27 cellular contexts compared by ENCODE assay signal in the genomic region with DNA sequence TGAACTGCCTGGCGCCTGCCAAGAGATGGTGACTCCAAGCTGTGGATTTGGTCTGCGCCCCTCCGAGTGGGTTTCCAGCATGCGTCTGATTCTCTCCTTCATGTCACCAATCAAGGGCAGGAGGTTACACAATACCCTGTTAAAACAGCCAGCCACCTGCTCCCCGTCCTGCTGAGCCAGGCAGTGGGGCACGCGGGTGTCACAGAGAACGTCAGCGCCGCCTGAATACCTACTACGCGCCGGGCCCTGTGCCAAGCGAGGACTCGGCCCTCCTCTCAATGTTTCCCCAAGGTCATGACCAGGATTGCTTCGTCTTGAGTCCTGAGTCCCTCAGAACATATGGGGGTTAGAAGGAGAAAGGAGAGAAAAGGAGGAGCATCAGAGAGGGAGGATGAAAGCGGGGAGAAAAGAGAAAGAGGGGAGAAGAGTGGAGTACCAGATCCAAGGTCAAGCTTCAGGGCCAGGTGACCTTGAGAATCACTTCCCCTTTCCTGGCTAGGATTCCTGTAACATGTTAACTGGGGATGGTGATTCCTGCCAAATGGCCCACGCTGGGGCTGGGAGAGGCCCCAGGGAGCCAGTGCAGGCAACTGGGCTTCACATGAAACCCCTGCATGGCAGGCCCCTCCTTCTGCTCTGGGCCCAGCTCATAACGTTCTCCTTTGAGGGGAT.
"Had no signal": no experiment of that assay in that cellular context is flagged by ENCODE, and none has a peak within 500 bp of the region (broad histone marks: within the 10 kb centered on the region; RNA-seq: fewer than 3 reads in every experiment).

No MANE protein-coding gene starts in this region.

- H3K9me3 ChIP-seq: esophagus squamous epithelium, lower lobe of right lung, right lobe of liver, thyroid gland, upper lobe of right lung had no signal

- H3K36me3 ChIP-seq: esophagus squamous epithelium, lower lobe of right lung, right lobe of liver, thyroid gland, upper lobe of right lung had no signal

- H3K4me3 ChIP-seq: esophagus squamous epithelium, lower lobe of right lung, right lobe of liver, thyroid gland, upper lobe of right lung had no signal

- H3K4me1 ChIP-seq: esophagus squamous epithelium, lower lobe of right lung, right lobe of liver, thyroid gland, upper lobe of right lung had no signal

- H3K4me3 Mint-ChIP-seq: activated CD8-positive, alpha-beta T cell treated with anti-CD3 and anti-CD28 coated beads for 36 hours; activated naive CD4-positive, alpha-beta T cell treated with anti-CD3 and anti-CD28 coated beads, Interleukin-2, amount 50 U/mL, for 24 hours; activated naive CD8-positive, alpha-beta T cell treated with anti-CD3 and anti-CD28 coated beads, Interleukin-2, amount 50 U/mL, for 24 hours; activated T-cell treated with anti-CD3 and anti-CD28 coated beads, Interleukin-2, amount 50 U/mL, for 4 hours; activated T-helper 17 cell treated with anti-CD3 and anti-CD28 coated beads, Interleukin-2, amount 50 U/mL, for 72 hours; dendritic cell treated with granulocyte-macrophage colony-stimulating factor and Interleukin-4, amounts not matched to agents 40 ng/mL and 50 ng/mL, for 4 days; natural killer cell treated with Interleukin-12 subunit alpha and Interleukin-12 subunit beta and Interleukin-15 and Interleukin-18, amount 100 ng/mL, for 72 hours; stimulated activated naive CD8-positive, alpha-beta T cell treated with anti-CD3 and anti-CD28 coated beads, Interleukin-15, Interleukin-2, amounts not matched to agents 100 ng/mL and 50 ng/mL, for 24 hours; WTC11 had no signal

- H3K27ac ChIP-seq: epithelial cell of prostate, esophagus squamous epithelium, lower lobe of right lung, right lobe of liver, thyroid gland, upper lobe of right lung had no signal

- DNase-seq: activated CD4-positive, alpha-beta T cell treated with anti-CD3 and anti-CD28 coated beads for 1 hour; activated CD4-positive, alpha-beta T cell treated with anti-CD3 and anti-CD28 coated beads, Interleukin-2, amount 50 U/mL, for 1 hour; activated CD8-positive, alpha-beta T cell treated with anti-CD3 and anti-CD28 coated beads for 36 hours; activated naive CD8-positive, alpha-beta T cell treated with anti-CD3 and anti-CD28 coated beads, Interleukin-2, amount 50 U/mL, for 24 hours; activated T-cell treated with anti-CD3 and anti-CD28 coated beads, Interleukin-2, amount 50 U/mL, for 4 hours; amygdala; central memory CD4-positive, alpha-beta T cell; effector CD4-positive, alpha-beta T cell; esophagus squamous epithelium; foreskin melanocyte; kidney glomerular epithelial cell; lower lobe of right lung; mesenchymal stem cell; right lobe of liver; stimulated activated CD4-positive, alpha-beta T cell treated with anti-CD3 and anti-CD28 coated beads, Interleukin-2, amount 100 ng/mL, for 48 hours; substantia nigra; T-helper 2 cell; thyroid gland; upper lobe of right lung had no signal

- H3K4me1 Mint-ChIP-seq: activated naive CD4-positive, alpha-beta T cell treated with anti-CD3 and anti-CD28 coated beads, Interleukin-2, amount 50 U/mL, for 24 hours; activated T-helper 17 cell treated with anti-CD3 and anti-CD28 coated beads, Interleukin-2, amount 50 U/mL, for 72 hours; WTC11 had no signal

- H3K27ac Mint-ChIP-seq: activated CD8-positive, alpha-beta T cell treated with anti-CD3 and anti-CD28 coated beads for 36 hours; activated naive CD4-positive, alpha-beta T cell treated with anti-CD3 and anti-CD28 coated beads, Interleukin-2, amount 50 U/mL, for 24 hours; activated naive CD8-positive, alpha-beta T cell treated with anti-CD3 and anti-CD28 coated beads, Interleukin-2, amount 50 U/mL, for 24 hours; activated T-helper 17 cell treated with anti-CD3 and anti-CD28 coated beads, Interleukin-2, amount 50 U/mL, for 72 hours; dendritic cell treated with granulocyte-macrophage colony-stimulating factor and Interleukin-4, amounts not matched to agents 40 ng/mL and 50 ng/mL, for 4 days; natural killer cell treated with Interleukin-12 subunit alpha and Interleukin-12 subunit beta and Interleukin-15 and Interleukin-18, amount 100 ng/mL, for 72 hours; stimulated activated naive CD8-positive, alpha-beta T cell treated with anti-CD3 and anti-CD28 coated beads, Interleukin-15, Interleukin-2, amounts not matched to agents 100 ng/mL and 50 ng/mL, for 24 hours; WTC11 had no signal

- ATAC-seq: activated CD8-positive, alpha-beta T cell treated with anti-CD3 and anti-CD28 coated beads for 36 hours; activated naive CD8-positive, alpha-beta T cell treated with anti-CD3 and anti-CD28 coated beads, Interleukin-2, amount 50 U/mL, for 24 hours; activated T-cell treated with anti-CD3 and anti-CD28 coated beads, Interleukin-2, amount 50 U/mL, for 4 hours; activated T-helper 17 cell treated with anti-CD3 and anti-CD28 coated beads, Interleukin-2, amount 50 U/mL, for 72 hours; left lobe of liver; lower lobe of right lung; right lobe of liver; upper lobe of right lung; WTC11 had no signal

- H3K36me3 Mint-ChIP-seq: activated naive CD4-positive, alpha-beta T cell treated with anti-CD3 and anti-CD28 coated beads, Interleukin-2, amount 50 U/mL, for 24 hours; natural killer cell treated with Interleukin-12 subunit alpha and Interleukin-12 subunit beta and Interleukin-15 and Interleukin-18, amount 100 ng/mL, for 72 hours; WTC11 had no signal

- H3K27me3 Mint-ChIP-seq: dendritic cell treated with granulocyte-macrophage colony-stimulating factor and Interleukin-4, amounts not matched to agents 40 ng/mL and 50 ng/mL, for 4 days; natural killer cell treated with Interleukin-12 subunit alpha and Interleukin-12 subunit beta and Interleukin-15 and Interleukin-18, amount 100 ng/mL, for 72 hours had no signal

- H3K27me3 ChIP-seq: right lobe of liver, thyroid gland had no signal

- H3K9me3 Mint-ChIP-seq: activated CD8-positive, alpha-beta T cell treated with anti-CD3 and anti-CD28 coated beads for 36 hours; activated naive CD4-positive, alpha-beta T cell treated with anti-CD3 and anti-CD28 coated beads, Interleukin-2, amount 50 U/mL, for 24 hours; activated naive CD8-positive, alpha-beta T cell treated with anti-CD3 and anti-CD28 coated beads, Interleukin-2, amount 50 U/mL, for 24 hours; activated T-cell treated with anti-CD3 and anti-CD28 coated beads, Interleukin-2, amount 50 U/mL, for 4 hours; activated T-helper 17 cell treated with anti-CD3 and anti-CD28 coated beads, Interleukin-2, amount 50 U/mL, for 72 hours; dendritic cell treated with granulocyte-macrophage colony-stimulating factor and Interleukin-4, amounts not matched to agents 40 ng/mL and 50 ng/mL, for 4 days; natural killer cell treated with Interleukin-12 subunit alpha and Interleukin-12 subunit beta and Interleukin-15 and Interleukin-18, amount 100 ng/mL, for 72 hours; stimulated activated naive CD8-positive, alpha-beta T cell treated with anti-CD3 and anti-CD28 coated beads, Interleukin-15, Interleukin-2, amounts not matched to agents 100 ng/mL and 50 ng/mL, for 24 hours; WTC11 had no signal
